ENCODE assay signal across 8 cellular contexts in genomic region chr14:99393059-99393655, GRCh38.
DNase-seq lines count a peak whose midpoint lies in the region; ATAC-seq and TF ChIP-seq lines count a peak whose summit lies in the region.

No MANE protein-coding gene starts in this region.

- no peaks in the 10 kb centered on the region for H3K27me3 Mint-ChIP-seq in activated CD4-positive, alpha-beta memory T cell treated with anti-CD3 and anti-CD28 coated beads for 36 hours

- H3K36me3 ChIP-seq in sigmoid colon, result peaks cover 1 to 27% (median 12%) of the 10 kb centered on the region in 4 donors

- POLR2A ChIA-PET in activated CD4-positive, alpha-beta memory T cell treated with anti-CD3 and anti-CD28 coated beads for 36 hours (lab: Charles Lee), result no interaction called here

- no peak for TF ChIP-seq POLR2A in sigmoid colon (IDR thresholded peaks at IDR 0.05)

- CTCF ChIA-PET in activated CD4-positive, alpha-beta memory T cell treated with anti-CD3 and anti-CD28 coated beads for 36 hours (lab: Charles Lee), result interaction anchor here (0.6 to 18.1 kb wide), 27 partner anchors 9 to 1534 kb away, joined by 3 to 401 read pairs (median 3); partner anchors contain the start of genes CCNK and SETD3

- TF ChIP-seq CTCF in fibroblast of mammary gland (conservative IDR thresholded peaks at IDR 0.05; ENCODE audit: control insufficient read depth, insufficient read depth, low read depth, low read length) (peak; percentile 80), sigmoid colon (IDR thresholded peaks at IDR 0.05) (peak in 3 of 4 experiments; percentile 33 to 50 (median 35))

- H3K4me1 Mint-ChIP-seq in activated CD4-positive, alpha-beta memory T cell treated with anti-CD3 and anti-CD28 coated beads for 36 hours (ENCODE audit: low read depth), result peaks cover 10% of the 10 kb centered on the region

- no peaks in the 10 kb centered on the region for H3K9me3 ChIP-seq in sigmoid colon

- H3K36me3 Mint-ChIP-seq in activated CD4-positive, alpha-beta memory T cell treated with anti-CD3 and anti-CD28 coated beads for 36 hours, result peaks cover 6% of the 10 kb centered on the region

- intact Hi-C loops in activated CD4-positive, alpha-beta memory T cell treated with anti-CD3 and anti-CD28 coated beads for 36 hours (cut with micrococcal nuclease), result loop anchor here (1.0 kb wide), 1 partner anchor 22 kb away; no protein-coding TSS in a partner anchor
- intact Hi-C loops in sigmoid colon (cut with DNase I), result no loop called here

- H3K27me3 ChIP-seq in sigmoid colon, result no peaks in the 10 kb centered on the region

- TF ChIP-seq EP300 in sigmoid colon (IDR thresholded peaks at IDR 0.05), result no peak

- 67 to 75% methylated on average over 12 of the region's 12 CpGs for WGBS in sigmoid colon, 2 donors

- DNase-seq in COR-L47 (lab: John Stamatoyannopoulos, UW) (peak; percentile 4), Kasumi-1 (lab: John Stamatoyannopoulos, UW) (peak; percentile 37 to 65), fibroblast of mammary gland (ENCODE audit: low read depth) (peak; percentile 38), sigmoid colon (no peak)
- DNase-seq in activated CD4-positive, alpha-beta memory T cell treated with anti-CD3 and anti-CD28 coated beads for 36 hours, result peak; percentile 51

- ATAC-seq in GM19463 (IDR thresholded peaks at IDR 0.05; ENCODE audit: unreplicated experiment), result peak; percentile 75
- no peak for ATAC-seq in GM18520 (IDR thresholded peaks at IDR 0.05; ENCODE audit: unreplicated experiment)
- no peak for ATAC-seq in HG03095 (IDR thresholded peaks at IDR 0.05; ENCODE audit: unreplicated experiment)

- no peak overlapping the region for H3K27ac ChIP-seq in sigmoid colon

- no peak overlapping the region for H3K27ac Mint-ChIP-seq in activated CD4-positive, alpha-beta memory T cell treated with anti-CD3 and anti-CD28 coated beads for 36 hours

- H3K4me1 ChIP-seq in sigmoid colon, result peaks cover 0 to 6% (median 0%) of the 10 kb centered on the region in 4 donors

- no peaks in the 10 kb centered on the region for H3K9me3 Mint-ChIP-seq in activated CD4-positive, alpha-beta memory T cell treated with anti-CD3 and anti-CD28 coated beads for 36 hours

- no peak overlapping the region for H3K4me3 ChIP-seq in fibroblast of mammary gland (ENCODE audit: control insufficient read depth, low read depth, low read length)
- no peak overlapping the region for H3K4me3 ChIP-seq in sigmoid colon

- H3K4me3 Mint-ChIP-seq in activated CD4-positive, alpha-beta memory T cell treated with anti-CD3 and anti-CD28 coated beads for 36 hours, result no peak overlapping the region
